Comparison of ENCODE assay signal across 8 cellular contexts in genomic region chr1:155226188-155226909, GRCh38. TPM values are rescaled to one million over a fixed set of nuclear protein-coding genes. Genes with fewer than 3 reads are reported as not detected.
DNase-seq lines count a peak whose midpoint lies in the region; ATAC-seq and TF ChIP-seq lines count a peak whose summit lies in the region.

No MANE protein-coding gene starts in this region.

- H3K4me1 Mint-ChIP-seq in CD4-positive, alpha-beta T cell (ENCODE audit: low read depth), result peaks cover 26% of the 10 kb centered on the region
- peaks cover 48% of the 10 kb centered on the region for H3K4me1 Mint-ChIP-seq in chondrocyte (ENCODE audit: low read depth)

- H3K27ac ChIP-seq in CD4-positive, alpha-beta T cell (ENCODE audit: low read depth, low read length), result peak overlapping the region; percentile 82

- H3K27ac Mint-ChIP-seq in CD4-positive, alpha-beta T cell, result peak overlapping the region; percentile 74
- peak overlapping the region; percentile 98 for H3K27ac Mint-ChIP-seq in chondrocyte (ENCODE audit: unreplicated experiment)

- CTCF ChIA-PET in CD4-positive, alpha-beta T cell (lab: Charles Lee), result interaction anchor here (0.8 to 3.3 kb wide), 15 partner anchors 15 to 142 kb away, joined by 3 to 23 read pairs (median 3); partner anchors contain the start of genes KRTCAP2, MTX1 and TRIM46

- POLR2A ChIA-PET in CD4-positive, alpha-beta T cell (lab: Charles Lee), result interaction anchor here (0.9 to 3.4 kb wide), 12 partner anchors 7 to 98 kb away, joined by 3 to 42 read pairs (median 5); partner anchors contain the start of genes KRTCAP2, MTX1 and THBS3

- H3K27me3 ChIP-seq in CD4-positive, alpha-beta T cell (ENCODE audit: control insufficient read depth, insufficient read depth, low read length), result no peaks in the 10 kb centered on the region

- intact Hi-C loops in CD4-positive, alpha-beta T cell (cut with DNase I, micrococcal nuclease), result loop anchor here (1.0 to 5.0 kb wide), 5 partner anchors 19 to 136 kb away; partner anchors contain the start of gene THBS3 (in 2 of the 2)
- intact Hi-C loops in left colon (cut with DNase I, micrococcal nuclease), result no loop called here

- H3K36me3 Mint-ChIP-seq in CD4-positive, alpha-beta T cell (ENCODE audit: low read depth), result no peaks in the 10 kb centered on the region
- H3K36me3 Mint-ChIP-seq in chondrocyte (ENCODE audit: low read depth), result no peaks in the 10 kb centered on the region

- no peaks in the 10 kb centered on the region for H3K27me3 Mint-ChIP-seq in CD4-positive, alpha-beta T cell
- H3K27me3 Mint-ChIP-seq in chondrocyte (ENCODE audit: low read depth), result no peaks in the 10 kb centered on the region

- no peaks in the 10 kb centered on the region for H3K9me3 Mint-ChIP-seq in CD4-positive, alpha-beta T cell
- no peaks in the 10 kb centered on the region for H3K9me3 Mint-ChIP-seq in chondrocyte (ENCODE audit: low read depth)

- no peaks in the 10 kb centered on the region for H3K9me3 ChIP-seq in CD4-positive, alpha-beta T cell (ENCODE audit: control insufficient read depth, low read length)

- DNase-seq in CD4-positive, alpha-beta T cell, result peak; percentile 70 to 96 (median 85)
- peak; percentile 82 for DNase-seq in NCI-H345 treated with DMSO at 0.1 percent for 48 hours (lab: John Stamatoyannopoulos, UW; ENCODE audit: unreplicated experiment)
- peak; percentile 59 for DNase-seq in activated CD4-positive, CD25-positive, alpha-beta regulatory T cell treated with anti-CD3 and anti-CD28 coated beads, Interleukin-2, amount 50 U/mL, for 16 hours (ENCODE audit: low read depth, low spot score)
- no peak for DNase-seq in chondrocyte (ENCODE audit: low spot score)
- peak; percentile 77 to 90 for DNase-seq in left colon
- peak in 3 of 4 experiments; percentile 62 to 95 (median 69) for DNase-seq in stimulated activated CD4-positive, alpha-beta T cell treated with anti-CD3 and anti-CD28 coated beads, Interleukin-1b, Interleukin-23, amount 100 ng/mL, for 24 hours (ENCODE audit: low read depth in 4 of 4, low spot score in 1 of 4)

- peak; percentile 57 for ATAC-seq in CD4-positive, alpha-beta T cell (ENCODE audit: poor library complexity)
- ATAC-seq in HG02885 (IDR thresholded peaks at IDR 0.05; ENCODE audit: poor library complexity, unreplicated experiment), result peak; percentile 29
- ATAC-seq in left colon, result peak; percentile 60
- ATAC-seq in HG03139 (IDR thresholded peaks at IDR 0.05; ENCODE audit: unreplicated experiment), result no peak

- peak; percentile 81 for TF ChIP-seq CTCF in CD4-positive, alpha-beta T cell (IDR thresholded peaks at IDR 0.05)
- peak; percentile 83 for TF ChIP-seq CTCF in chondrocyte (IDR thresholded peaks at IDR 0.05)

- H3K4me3 Mint-ChIP-seq in CD4-positive, alpha-beta T cell, result peak overlapping the region; percentile 72
- peak overlapping the region; percentile 87 for H3K4me3 Mint-ChIP-seq in chondrocyte (ENCODE audit: unreplicated experiment)

RNA-seq across cellular contexts. Expression of gene MTX1, which starts 17.9 kb away (rescaled TPM):
- 10 to 100 TPM; 19.9 to 20.7 TPM for total RNA-seq in CD4-positive, alpha-beta T cell
- total RNA-seq in chondrocyte, result 28.2 to 49.1 TPM (median 29.8 TPM) in 3 replicates
- total RNA-seq in left colon, result 10 to 100 TPM; 36.3 to 46.4 TPM

RNA-seq across cellular contexts. Expression of gene THBS3, which starts 18.7 kb away (rescaled TPM):
- total RNA-seq in CD4-positive, alpha-beta T cell, result 10 to 100 TPM; 25.5 to 26.1 TPM
- total RNA-seq in chondrocyte (112 to 127 TPM (median 118 TPM) in 3 replicates), left colon (10 to 100 TPM; 20.0 to 20.9 TPM)

RNA-seq across cellular contexts. Expression of gene ENTREP3, which starts 28.9 kb away (rescaled TPM):
- total RNA-seq in CD4-positive, alpha-beta T cell, result 1 to 10 TPM; 6.6 to 8.3 TPM
- 34.0 to 42.8 TPM (median 42.8 TPM) in 3 replicates for total RNA-seq in chondrocyte
- 10 to 100 TPM; 19.9 to 21.7 TPM for total RNA-seq in left colon

RNA-seq across cellular contexts. Expression of gene SCAMP3, which starts 35.8 kb away (rescaled TPM):
- 10 to 100 TPM; 54.8 to 55.6 TPM for total RNA-seq in CD4-positive, alpha-beta T cell
- total RNA-seq in chondrocyte (68.3 to 77.1 TPM (median 71.4 TPM) in 3 replicates), left colon (10 to 100 TPM; 43.1 to 53.2 TPM)

RNA-seq across cellular contexts. Expression of gene CLK2, which starts 47.0 kb away (rescaled TPM):
- total RNA-seq in CD4-positive, alpha-beta T cell, result 10 to 100 TPM; 48.1 to 49.8 TPM
- 36.7 to 50.2 TPM (median 37.0 TPM) in 3 replicates for total RNA-seq in chondrocyte
- 10 to 100 TPM; 34.3 to 41.0 TPM for total RNA-seq in left colon

Comparison
In these comparisons a context has a peak if more than half of its experiments do, and no peak if none do; other contexts are left out.
1. intact Hi-C loops: an anchor here in CD4-positive, alpha-beta T cell (1.0 to 5.0 kb wide); none called in left colon.